Comparison of ENCODE assay signal across 28 cellular contexts in the genomic region with DNA sequence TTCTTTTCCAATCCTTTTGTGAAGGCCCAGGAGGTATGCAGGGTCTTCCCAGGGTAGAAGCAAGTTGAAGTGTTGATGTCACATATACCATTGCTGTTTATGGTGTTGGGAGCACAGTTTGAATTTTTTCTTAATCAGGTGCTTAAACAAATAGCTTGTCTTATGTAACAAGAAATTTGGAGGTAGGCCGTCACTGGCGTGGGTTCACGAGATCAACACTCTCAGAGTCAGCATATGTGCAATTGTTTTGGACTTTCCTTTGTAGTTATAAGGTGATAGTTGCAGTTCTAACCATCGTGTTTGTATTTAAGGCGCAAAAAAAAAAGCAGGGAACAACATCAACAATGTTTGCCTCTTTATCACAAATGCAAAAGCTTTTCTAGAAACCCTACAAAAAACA.
"Had no signal": no experiment of that assay in that cellular context is flagged by ENCODE, and none has a peak within 500 bp of the region (broad histone marks: within the 10 kb centered on the region; RNA-seq: fewer than 3 reads in every experiment).

No MANE protein-coding gene starts in this region.

- H3K27ac ChIP-seq: colonic mucosa, esophagus muscularis mucosa, foreskin keratinocyte, gastroesophageal sphincter, heart left ventricle, hepatocyte, left lung, tibial nerve, upper lobe of right lung, uterus had no signal

- H3K4me3 ChIP-seq: colonic mucosa, esophagus muscularis mucosa, gastroesophageal sphincter, heart left ventricle, hepatocyte, left lung, smooth muscle cell, tibial nerve, upper lobe of right lung, uterus had no signal

- H3K4me1 Mint-ChIP-seq: naive thymus-derived CD4-positive, alpha-beta T cell; nephron; stimulated activated naive CD8-positive, alpha-beta T cell treated with anti-CD3 and anti-CD28 coated beads, Interleukin-15, amount 100 ng/mL, for 72 hours had no signal

- H3K4me3 Mint-ChIP-seq: dendritic cell treated with granulocyte-macrophage colony-stimulating factor and Interleukin-4, amounts not matched to agents 40 ng/mL and 50 ng/mL, for 4 days; naive thymus-derived CD4-positive, alpha-beta T cell; nephron; stimulated activated naive CD8-positive, alpha-beta T cell treated with anti-CD3 and anti-CD28 coated beads, Interleukin-15, amount 100 ng/mL, for 72 hours had no signal

- H3K27ac Mint-ChIP-seq: dendritic cell treated with granulocyte-macrophage colony-stimulating factor and Interleukin-4, amounts not matched to agents 40 ng/mL and 50 ng/mL, for 4 days; naive thymus-derived CD4-positive, alpha-beta T cell; nephron; stimulated activated naive CD8-positive, alpha-beta T cell treated with anti-CD3 and anti-CD28 coated beads, Interleukin-15, amount 100 ng/mL, for 72 hours had no signal

- DNase-seq: colonic mucosa; effector memory CD4-positive, alpha-beta T cell; foreskin keratinocyte; heart left ventricle; kidney; left lung; mesenchymal stem cell; midbrain; naive thymus-derived CD4-positive, alpha-beta T cell; nucleus accumbens; posterior cingulate gyrus; retina; stimulated activated CD4-positive, alpha-beta T cell treated with anti-CD3 and anti-CD28 coated beads, Interleukin-12 subunit alpha, Interleukin-12 subunit beta, amount 100 ng/mL, for 4 hours; stimulated activated CD4-positive, alpha-beta T cell treated with anti-CD3 and anti-CD28 coated beads, Interleukin-1b, Interleukin-23, amount 100 ng/mL, for 48 hours; stimulated activated CD4-positive, alpha-beta T cell treated with anti-CD3 and anti-CD28 coated beads, Interleukin-4, amount 100 ng/mL, for 1 hour; stimulated activated CD8-positive, alpha-beta memory T cell treated with anti-CD3 and anti-CD28 coated beads, Interleukin-4, amount 100 ng/mL, for 48 hours; stimulated activated naive CD4-positive, alpha-beta T cell; stimulated activated naive CD8-positive, alpha-beta T cell treated with anti-CD3 and anti-CD28 coated beads, Interleukin-15, amount 100 ng/mL, for 72 hours; upper lobe of right lung; uterus had no signal

- H3K36me3 ChIP-seq: colonic mucosa, esophagus muscularis mucosa, gastroesophageal sphincter, left lung, tibial nerve, upper lobe of right lung, uterus had no signal

- H3K9me3 ChIP-seq: colonic mucosa, esophagus muscularis mucosa, gastroesophageal sphincter, upper lobe of right lung, uterus had no signal

- H3K4me1 ChIP-seq: colonic mucosa, esophagus muscularis mucosa, foreskin keratinocyte, gastroesophageal sphincter, left lung, tibial nerve, upper lobe of right lung, uterus had no signal

- H3K27me3 Mint-ChIP-seq: dendritic cell treated with granulocyte-macrophage colony-stimulating factor and Interleukin-4, amounts not matched to agents 40 ng/mL and 50 ng/mL, for 4 days; stimulated activated naive CD8-positive, alpha-beta T cell treated with anti-CD3 and anti-CD28 coated beads, Interleukin-15, amount 100 ng/mL, for 72 hours had no signal

- H2AFZ ChIP-seq: hepatocyte had no signal

- H3K4me2 ChIP-seq: hepatocyte, smooth muscle cell had no signal

- H3K27me3 ChIP-seq: colonic mucosa, esophagus muscularis mucosa, foreskin keratinocyte, gastroesophageal sphincter, heart left ventricle, hepatocyte, left lung, tibial nerve, upper lobe of right lung, uterus had no signal

- ATAC-seq: foreskin keratinocyte; gastroesophageal sphincter; heart left ventricle; left lung; naive thymus-derived CD4-positive, alpha-beta T cell; sciatic nerve; stimulated activated naive CD8-positive, alpha-beta T cell treated with anti-CD3 and anti-CD28 coated beads, Interleukin-15, amount 100 ng/mL, for 72 hours; upper lobe of right lung had no signal

- H3K9me3 Mint-ChIP-seq: stimulated activated naive CD8-positive, alpha-beta T cell treated with anti-CD3 and anti-CD28 coated beads, Interleukin-15, amount 100 ng/mL, for 72 hours had no signal
